In the genomic region with DNA sequence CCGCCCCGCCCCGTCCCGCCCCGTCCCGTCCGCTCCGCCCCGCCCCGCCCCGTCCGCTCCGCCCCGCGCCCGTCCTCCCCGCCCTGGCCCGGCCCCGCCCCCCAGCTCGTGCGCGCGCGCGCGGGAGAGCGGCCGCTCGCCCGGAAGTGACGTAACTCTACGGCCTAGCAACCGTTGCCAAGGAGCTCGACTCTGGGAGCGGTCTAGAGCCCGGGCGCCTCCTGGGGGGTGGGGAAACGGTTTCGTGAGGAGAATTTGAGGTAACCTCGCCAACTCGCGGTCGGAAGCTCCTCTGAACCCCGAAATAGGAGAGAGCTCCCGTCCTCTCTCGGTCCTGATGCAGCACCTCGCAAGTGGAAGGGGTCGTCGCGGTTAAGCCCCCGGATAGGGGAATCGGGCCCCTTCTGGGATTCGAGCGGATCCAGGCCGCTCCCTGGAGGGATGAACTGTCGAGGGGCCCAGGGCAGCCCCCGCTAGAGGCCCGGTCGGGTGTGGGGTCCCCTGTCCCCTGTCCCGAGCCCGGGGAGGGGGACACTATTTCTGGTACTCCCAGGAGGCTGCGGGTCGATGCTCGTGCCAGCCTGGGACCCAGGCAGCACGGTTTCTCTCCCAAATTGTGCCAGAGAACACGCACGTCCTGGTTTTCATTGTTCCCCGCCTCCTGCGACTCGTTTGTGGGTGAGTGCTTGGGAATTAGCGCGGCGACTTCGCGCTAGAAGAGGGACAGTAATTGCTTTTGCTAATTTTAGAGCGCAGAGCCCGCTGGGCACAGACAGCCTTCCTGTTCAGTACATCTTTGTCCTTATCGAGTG, we compare ENCODE assay signal across 8 cellular contexts. TPM values are rescaled to one million over a fixed set of nuclear protein-coding genes. Genes with fewer than 3 reads are reported as not detected.
DNase-seq lines count a peak whose midpoint lies in the region; ATAC-seq and TF ChIP-seq lines count a peak whose summit lies in the region.

Gene IFT81, plus strand, starts transcription at position 174 of the 812 bp plus-strand sequence. CDS start 3,024 bp downstream, outside the sequence.

- 1% methylated on average over 61 to 78 of the region's 78 CpGs for WGBS in lung, 2 donors

- no peaks in the 10 kb centered on the region for H3K27me3 ChIP-seq in lung (ENCODE audit: control insufficient read depth, insufficient read depth)

- H3K27ac ChIP-seq in lung (ENCODE audit: low read depth in 1 of 2, low read length in 1 of 2) = peak within 1 kb of the TSS; percentile 75 to 93

- TF ChIP-seq CTCF in lung (IDR thresholded peaks at IDR 0.05; ENCODE audit: control extremely low read depth, extremely low read depth) = no peak

- DNase-seq in C1 segment of cervical spinal cord (lab: John Stamatoyannopoulos, UW) (peak; percentile 21 to 98 (median 90)), HS-27A (ENCODE audit: low read depth) (peak; percentile 74), NK-92 (lab: John Stamatoyannopoulos, UW; ENCODE audit: unreplicated experiment) (peak; percentile 82), lung (ENCODE audit: low spot score) (peak; percentile 97)
- DNase-seq in activated CD8-positive, alpha-beta memory T cell treated with anti-CD3 and anti-CD28 coated beads for 1 hour (ENCODE audit: extremely low read depth in 1 of 2, low read depth in 1 of 2) = peak; percentile 86 to 97
- peak; percentile 98 for DNase-seq in effector CD4-positive, alpha-beta T cell
- DNase-seq in stimulated activated CD4-positive, alpha-beta T cell treated with anti-CD3 and anti-CD28 coated beads, TNF-alpha, amount 100 ng/mL, for 24 hours (ENCODE audit: low read depth in 3 of 3) = peak; percentile 93 to 96 (median 94)

- no peaks in the 10 kb centered on the region for H3K9me3 ChIP-seq in lung (ENCODE audit: control insufficient read depth in 2 of 2, insufficient read depth in 1 of 2, low read length in 1 of 2)

- H3K36me3 ChIP-seq in lung (ENCODE audit: control insufficient read depth in 2 of 2, insufficient read depth in 2 of 2, low read length in 2 of 2) = peaks cover 0 to 3% of the 10 kb centered on the region in 2 donors

- ATAC-seq in GM19463 (IDR thresholded peaks at IDR 0.05; ENCODE audit: unreplicated experiment) (peak; percentile 91), lung (ENCODE audit: insufficient read depth, low FRiP score) (peak; percentile 93)

- H3K4me3 ChIP-seq in lung = peak within 1 kb of the TSS; percentile 94

- H3K4me1 ChIP-seq in lung (ENCODE audit: control insufficient read depth in 2 of 2, insufficient read depth in 2 of 2, low read length in 2 of 2) = peaks cover 3 to 4% of the 10 kb centered on the region in 2 donors

RNA-seq across cellular contexts. Expression of gene IFT81, which starts in this region (rescaled TPM):
- 10 to 100 TPM; 15.7 to 43.1 TPM for total RNA-seq in lung
- polyA plus RNA-seq in lung = 1 to 10 TPM; 5.4 to 5.8 TPM

Comparison
In these comparisons a context has a peak if more than half of its experiments do, and no peak if none do; other contexts are left out.
1. Peak in every context shown above with its lines: DNase-seq, ATAC-seq, H3K4me3 ChIP-seq and H3K27ac ChIP-seq.